18 cellular contexts compared by ENCODE assay signal in genomic region chr18:78977627-78978271, GRCh38. TPM values are rescaled to one million over a fixed set of nuclear protein-coding genes. Genes with fewer than 3 reads are reported as not detected.
DNase-seq lines count a peak whose midpoint lies in the region; ATAC-seq, FAIRE-seq and TF ChIP-seq lines count a peak whose summit lies in the region.
"Had no signal": no experiment of that assay in that cellular context is flagged by ENCODE, and none has a peak within 500 bp of the region (broad histone marks: within the 10 kb centered on the region; RNA-seq: fewer than 3 reads in every experiment).

No MANE protein-coding gene starts in this region.

- H3K36me3 ChIP-seq in vagina (no peaks in the 10 kb centered on the region), HepG2 (replicated peaks in 1 of 2; ENCODE audit: control insufficient read depth in 1 of 2, insufficient read depth in 2 of 2, low read length in 2 of 2) (no peaks in the 10 kb centered on the region)
- H3K36me3 ChIP-seq: heart right ventricle had no signal

- no peak overlapping the region for H2AFZ ChIP-seq in HepG2 (ENCODE audit: low read length)

- peaks cover 20% of the 10 kb centered on the region for H3K4me1 ChIP-seq in vagina
- H3K4me1 ChIP-seq in HepG2 (ENCODE audit: insufficient read depth, low read length): no peaks in the 10 kb centered on the region

- H3K9me3 ChIP-seq in vagina (no peaks in the 10 kb centered on the region), HepG2 (ENCODE audit: low read length) (no peaks in the 10 kb centered on the region)
- H3K9me3 ChIP-seq: heart right ventricle, psoas muscle, SK-N-SH had no signal

- FAIRE-seq in HepG2 (lab: Jason Lieb, UNC): no peak
- FAIRE-seq: GM12891, urothelium cell line had no signal

- H3K79me2 ChIP-seq in HepG2 (ENCODE audit: insufficient read depth, low read length): no peaks in the 10 kb centered on the region

- H3K27ac Mint-ChIP-seq in activated naive CD4-positive, alpha-beta T cell treated with anti-CD3 and anti-CD28 coated beads, Interleukin-2, amount 10 ng/mL, durations not matched to agents 7 days and 5 days: peak overlapping the region; percentile 60
- H3K27ac Mint-ChIP-seq in activated naive CD8-positive, alpha-beta T cell treated with anti-CD3 and anti-CD28 coated beads for 36 hours: no peak overlapping the region

- no peaks in the 10 kb centered on the region for H4K20me1 ChIP-seq in HepG2 (ENCODE audit: insufficient read depth, low read length)

- in situ Hi-C loops in HepG2 (cut with HindIII; ENCODE audit: extremely low pct_ligation_motif_present, low pct_unique_long_range_greater_than_20kb): loop anchor here (25.0 kb wide), 2 partner anchors 315 to 1065 kb away; no protein-coding TSS in a partner anchor

- intact Hi-C loops in vagina (cut with DNase I) (no loop called here), HepG2 (cut with micrococcal nuclease; ENCODE audit: unreplicated experiment) (no loop called here)

- BruUV-seq in HepG2 (replicated peaks; lab: Mats Ljungman, UMichigan): no TSS peak

- CTCF ChIA-PET in activated naive CD4-positive, alpha-beta T cell treated with anti-CD3 and anti-CD28 coated beads, Interleukin-2, amount 10 ng/mL, durations not matched to agents 7 days and 5 days (lab: Charles Lee): no interaction called here
- CTCF ChIA-PET in HepG2 (lab: Yijun Ruan, JAX; ENCODE audit: low intra/inter-chr PET ratio, low total read pairs): no interaction called here

- 26% methylated on average over 33 of the region's 33 CpGs for WGBS in HepG2 (ENCODE audit: low lambda C conversion rate)

- peaks cover 3% of the 10 kb centered on the region for H3K9me3 Mint-ChIP-seq in activated naive CD4-positive, alpha-beta T cell treated with anti-CD3 and anti-CD28 coated beads, Interleukin-2, amount 10 ng/mL, durations not matched to agents 7 days and 5 days
- peaks cover 5% of the 10 kb centered on the region for H3K9me3 Mint-ChIP-seq in activated naive CD8-positive, alpha-beta T cell treated with anti-CD3 and anti-CD28 coated beads for 36 hours

- peaks cover 9% of the 10 kb centered on the region for H3K36me3 Mint-ChIP-seq in activated naive CD4-positive, alpha-beta T cell treated with anti-CD3 and anti-CD28 coated beads, Interleukin-2, amount 10 ng/mL, durations not matched to agents 7 days and 5 days
- H3K36me3 Mint-ChIP-seq in activated naive CD8-positive, alpha-beta T cell treated with anti-CD3 and anti-CD28 coated beads for 36 hours: peaks cover 3% of the 10 kb centered on the region

- TF ChIP-seq EP300 in HepG2 (IDR thresholded peaks at IDR 0.05; ENCODE audit: low read depth in 2 of 2, low read length in 2 of 2) (no peak), HepG2 (CRISPR knock-in tag; IDR thresholded peaks at IDR 0.05; ENCODE audit: borderline replicate concordance) (no peak)

- no peaks in the 10 kb centered on the region for H3K27me3 ChIP-seq in vagina
- peaks cover 0 to 10% of the 10 kb centered on the region in 2 experiments; a peak in 4 of 5 replicates for H3K27me3 ChIP-seq in HepG2 (ENCODE audit: control insufficient read depth in 1 of 2, insufficient read depth in 2 of 2, low read length in 2 of 2)

- no peak overlapping the region for H3K4me3 Mint-ChIP-seq in activated naive CD4-positive, alpha-beta T cell treated with anti-CD3 and anti-CD28 coated beads, Interleukin-2, amount 10 ng/mL, durations not matched to agents 7 days and 5 days
- peak overlapping the region; percentile 2 for H3K4me3 Mint-ChIP-seq in activated naive CD8-positive, alpha-beta T cell treated with anti-CD3 and anti-CD28 coated beads for 36 hours

- TF ChIP-seq CTCF in vagina (IDR thresholded peaks at IDR 0.05) (no peak), HepG2 (CRISPR knock-in tag; IDR thresholded peaks at IDR 0.05) (no peak)

- POLR2A ChIA-PET in HepG2 (lab: Yijun Ruan, JAX): no interaction called here

- H3K27ac ChIP-seq in vagina (peak overlapping the region; percentile 81), HepG2 (ENCODE audit: extremely low read length, insufficient read depth, low read length) (no peak overlapping the region)
- H3K27ac ChIP-seq: psoas muscle had no signal

- DNase-seq in activated naive CD4-positive, alpha-beta T cell treated with anti-CD3 and anti-CD28 coated beads, Interleukin-2, amount 10 ng/mL, durations not matched to agents 7 days and 5 days: no peak
- DNase-seq in activated naive CD4-positive, alpha-beta T cell treated with anti-CD3 and anti-CD28 coated beads, Interleukin-2, amount 50 U/mL, for 16 hours: no peak
- no peak for DNase-seq in activated naive CD8-positive, alpha-beta T cell treated with anti-CD3 and anti-CD28 coated beads for 36 hours
- DNase-seq in left kidney (ENCODE audit: low read depth, low spot score) (peak; percentile 47), vagina (ENCODE audit: extremely low spot score in 2 of 2) (peak; percentile 65 to 74), HepG2 (ENCODE audit: low spot score) (no peak), dermis blood vessel endothelial cell (no peak), T-helper 9 cell (no peak)
- DNase-seq: activated gamma-delta T cell treated with Interleukin-2 at 50 U/mL for 16 hours; central memory CD4-positive, alpha-beta T cell; erythroblast; heart right ventricle; Karpas-422; NCI-H2081 treated with DMSO at 0.1 percent for 48 hours; psoas muscle; SK-N-SH had no signal

- TF ChIP-seq RAD21 in HepG2 (CRISPR knock-in tag; IDR thresholded peaks at IDR 0.05): no peak

- no peak overlapping the region for H3K4me2 ChIP-seq in HepG2 (ENCODE audit: low read depth, low read length)
- H3K4me2 ChIP-seq: SK-N-SH had no signal

- peak overlapping the region; percentile 47 to 55 for H3K4me3 ChIP-seq in vagina
- H3K4me3 ChIP-seq in HepG2 (replicated peaks in 1 of 3; ENCODE audit: insufficient read depth in 1 of 3, low read depth in 2 of 3, low read length in 3 of 3): no peak overlapping the region

- no peak overlapping the region for H3K9ac ChIP-seq in HepG2 (ENCODE audit: insufficient read depth, low read depth, low read length)
- H3K9ac ChIP-seq: SK-N-SH had no signal

- TF ChIP-seq POLR2A in vagina (IDR thresholded peaks at IDR 0.05): no peak
- no peak for TF ChIP-seq POLR2A in HepG2 (IDR thresholded peaks at IDR 0.05; ENCODE audit: insufficient read depth in 1 of 2, low read depth in 2 of 2, low read length in 2 of 2)

- H3K4me1 Mint-ChIP-seq in activated naive CD4-positive, alpha-beta T cell treated with anti-CD3 and anti-CD28 coated beads, Interleukin-2, amount 10 ng/mL, durations not matched to agents 7 days and 5 days: peaks cover 13% of the 10 kb centered on the region
- H3K4me1 Mint-ChIP-seq in activated naive CD8-positive, alpha-beta T cell treated with anti-CD3 and anti-CD28 coated beads for 36 hours: peaks cover 17% of the 10 kb centered on the region

- peaks cover 84% of the 10 kb centered on the region for H3K27me3 Mint-ChIP-seq in activated naive CD4-positive, alpha-beta T cell treated with anti-CD3 and anti-CD28 coated beads, Interleukin-2, amount 10 ng/mL, durations not matched to agents 7 days and 5 days
- peaks cover 69% of the 10 kb centered on the region for H3K27me3 Mint-ChIP-seq in activated naive CD8-positive, alpha-beta T cell treated with anti-CD3 and anti-CD28 coated beads for 36 hours

- ATAC-seq in HepG2: no peak
- ATAC-seq: psoas muscle had no signal

TF ChIP-seq in HepG2, 621 proteins besides CTCF, POLR2A, EP300 and RAD21:
- TF ChIP-seq STAT5B (CRISPR knock-in tag; IDR thresholded peaks at IDR 0.05): no peak
- no peak for TF ChIP-seq MIER2 (CRISPR knock-in tag; IDR thresholded peaks at IDR 0.05)
- no peak for TF ChIP-seq MED1 (CRISPR knock-in tag; IDR thresholded peaks at IDR 0.05)
- no peak for TF ChIP-seq ZSCAN22 (CRISPR knock-in tag; IDR thresholded peaks at IDR 0.05)
- no peak for TF ChIP-seq FOSL1 (CRISPR knock-in tag; IDR thresholded peaks at IDR 0.05; ENCODE audit: borderline replicate concordance)
- no peak for TF ChIP-seq FOXK1 (CRISPR knock-in tag; IDR thresholded peaks at IDR 0.05; ENCODE audit: borderline replicate concordance, low read depth)
- no peak for TF ChIP-seq PHF21A (CRISPR knock-in tag; IDR thresholded peaks at IDR 0.05)
- TF ChIP-seq KLF15 (CRISPR knock-in tag; IDR thresholded peaks at IDR 0.05; ENCODE audit: borderline replicate concordance): no peak
- TF ChIP-seq ZC3H13 (CRISPR knock-in tag; IDR thresholded peaks at IDR 0.05): no peak
- TF ChIP-seq BHLHE40 (IDR thresholded peaks at IDR 0.05; ENCODE audit: low read length): no peak
- TF ChIP-seq SETDB1 (CRISPR knock-in tag; IDR thresholded peaks at IDR 0.05; ENCODE audit: borderline replicate concordance): no peak

RNA-seq across cellular contexts. Expression of gene SALL3, which starts 1.9 kb away (rescaled TPM):
- total RNA-seq in activated naive CD8-positive, alpha-beta T cell treated with anti-CD3 and anti-CD28 coated beads for 36 hours: not detected
- 7.4 TPM for total RNA-seq in vagina
- not detected in 2 replicates for total RNA-seq in HepG2 (2016; rRNA removed; fragmentation: Illumina TruSeq; extraction: Trizol)
- not detected in 2 replicates for total RNA-seq in HepG2 (2016; cell fraction: cytosol; rRNA removed; fragmentation: Illumina TruSeq; extraction: Trizol; ENCODE audit: low read depth)
- not detected in 2 replicates for total RNA-seq in HepG2 (2016; cell fraction: insoluble cytoplasmic fraction; rRNA removed; fragmentation: Illumina TruSeq; extraction: Trizol)
- not detected in 2 replicates for total RNA-seq in HepG2 (2016; cell fraction: membrane; rRNA removed; fragmentation: Illumina TruSeq; extraction: Trizol)
- total RNA-seq in HepG2 (2016; cell fraction: nucleus; rRNA removed; fragmentation: Illumina TruSeq; extraction: Trizol): not detected in 2 replicates
- not detected in 2 replicates for polyA plus RNA-seq in HepG2 (2011; rRNA removed)
- polyA plus RNA-seq in HepG2 (2011; cell fraction: cytosol; rRNA removed): not detected in 2 replicates
- polyA plus RNA-seq in HepG2 (2011; cell fraction: nucleus; rRNA removed): not detected in 2 replicates
- polyA plus RNA-seq in HepG2 (2012): not detected in 2 replicates
- polyA plus RNA-seq in HepG2 (2016; cell fraction: cytosol; fragmentation: Illumina TruSeq; extraction: Trizol; ENCODE audit: low read depth): not detected in 2 replicates
- polyA plus RNA-seq in HepG2 (2016; cell fraction: insoluble cytoplasmic fraction; fragmentation: Illumina TruSeq; extraction: Trizol; ENCODE audit: low read depth): not detected in 2 replicates
- not detected in 2 replicates for polyA plus RNA-seq in HepG2 (2016; cell fraction: membrane; fragmentation: Illumina TruSeq; extraction: Trizol; ENCODE audit: low read depth)
- not detected in 2 replicates for polyA plus RNA-seq in HepG2 (2016; cell fraction: nucleus; fragmentation: Illumina TruSeq; extraction: Trizol; ENCODE audit: insufficient read depth, low read depth)
- polyA minus RNA-seq in HepG2 (2011; rRNA and poly(A)+ RNA removed; ENCODE audit: low replicate concordance): not detected in 2 replicates
- polyA minus RNA-seq in HepG2 (2011; cell fraction: cytosol; rRNA and poly(A)+ RNA removed): not detected in 2 replicates
- polyA minus RNA-seq in HepG2 (2011; cell fraction: nucleus; rRNA and poly(A)+ RNA removed): not detected in 2 replicates
- under 0.01 and 0.05 TPM in 2 replicates for total RNA-seq in dermis blood vessel endothelial cell
- polyA plus RNA-seq: SK-N-SH had no signal

Comparison
In these comparisons a context has a peak if more than half of its experiments do, and no peak if none do; other contexts are left out.
1. DNase-seq: peak in left kidney (single experiment) and vagina (2 of 2); none in activated naive CD4-positive, alpha-beta T cell treated with anti-CD3 and anti-CD28 coated beads, Interleukin-2, amount 10 ng/mL, durations not matched to agents 7 days and 5 days (single experiment), activated naive CD4-positive, alpha-beta T cell treated with anti-CD3 and anti-CD28 coated beads, Interleukin-2, amount 50 U/mL, for 16 hours (single experiment), activated naive CD8-positive, alpha-beta T cell treated with anti-CD3 and anti-CD28 coated beads for 36 hours (single experiment), HepG2 (single experiment), dermis blood vessel endothelial cell (single experiment) and T-helper 9 cell (single experiment).
2. H3K4me3 ChIP-seq: peak in vagina (2 of 2); none in HepG2 (0 of 3).